ENCODE assay signal across 12 cellular contexts in genomic region chr9:113957778-113958430, GRCh38.
DNase-seq lines count a peak whose midpoint lies in the region; ATAC-seq and TF ChIP-seq lines count a peak whose summit lies in the region.
"Had no signal": no experiment of that assay in that cellular context is flagged by ENCODE, and none has a peak within 500 bp of the region (broad histone marks: within the 10 kb centered on the region; RNA-seq: fewer than 3 reads in every experiment).

No MANE protein-coding gene starts in this region.

- peak; percentile 84 for DNase-seq in A172 (ENCODE audit: low spot score)
- peak; percentile 78 for DNase-seq in HPDE6-E6E7 (ENCODE audit: extremely low spot score)
- DNase-seq in chondrocyte (ENCODE audit: low spot score): no peak
- DNase-seq in lung microvascular endothelial cell (ENCODE audit: low read depth in 2 of 2): peak; percentile 23 to 46
- no peak for DNase-seq in activated CD8-positive, alpha-beta memory T cell treated with anti-CD3 and anti-CD28 coated beads, Interleukin-2, amount 10 ng/mL, durations not matched to agents 7 days and 5 days
- DNase-seq: activated naive CD8-positive, alpha-beta T cell treated with anti-CD3 and anti-CD28 coated beads, Interleukin-2, amount 10 ng/mL, durations not matched to agents 7 days and 5 days; C1 segment of cervical spinal cord; left cardiac atrium; NCI-H446 treated with DMSO at 0.1 percent for 48 hours had no signal

- no peaks in the 10 kb centered on the region for H3K9me3 Mint-ChIP-seq in chondrocyte (ENCODE audit: low read depth)
- H3K9me3 Mint-ChIP-seq in activated CD8-positive, alpha-beta memory T cell treated with anti-CD3 and anti-CD28 coated beads, Interleukin-2, amount 10 ng/mL, durations not matched to agents 7 days and 5 days (ENCODE audit: low read depth): no peaks in the 10 kb centered on the region
- H3K9me3 Mint-ChIP-seq: activated naive CD8-positive, alpha-beta T cell treated with anti-CD3 and anti-CD28 coated beads, Interleukin-2, amount 10 ng/mL, durations not matched to agents 7 days and 5 days had no signal

- H3K4me3 Mint-ChIP-seq in chondrocyte (ENCODE audit: unreplicated experiment): no peak overlapping the region
- no peak overlapping the region for H3K4me3 Mint-ChIP-seq in activated CD8-positive, alpha-beta memory T cell treated with anti-CD3 and anti-CD28 coated beads, Interleukin-2, amount 10 ng/mL, durations not matched to agents 7 days and 5 days
- H3K4me3 Mint-ChIP-seq: activated naive CD8-positive, alpha-beta T cell treated with anti-CD3 and anti-CD28 coated beads, Interleukin-2, amount 10 ng/mL, durations not matched to agents 7 days and 5 days had no signal

- ATAC-seq in GM19455 (IDR thresholded peaks at IDR 0.05; ENCODE audit: unreplicated experiment) (no peak), GM19328 (IDR thresholded peaks at IDR 0.05; ENCODE audit: unreplicated experiment) (no peak), GM18520 (IDR thresholded peaks at IDR 0.05; ENCODE audit: unreplicated experiment) (no peak)
- ATAC-seq in activated CD8-positive, alpha-beta memory T cell treated with anti-CD3 and anti-CD28 coated beads, Interleukin-2, amount 10 ng/mL, durations not matched to agents 7 days and 5 days: no peak

- CTCF ChIA-PET in activated CD8-positive, alpha-beta memory T cell treated with anti-CD3 and anti-CD28 coated beads, Interleukin-2, amount 10 ng/mL, durations not matched to agents 7 days and 5 days (lab: Charles Lee): no interaction called here

- peak overlapping the region; percentile 90 for H3K27ac Mint-ChIP-seq in chondrocyte (ENCODE audit: unreplicated experiment)
- no peak overlapping the region for H3K27ac Mint-ChIP-seq in activated CD8-positive, alpha-beta memory T cell treated with anti-CD3 and anti-CD28 coated beads, Interleukin-2, amount 10 ng/mL, durations not matched to agents 7 days and 5 days
- H3K27ac Mint-ChIP-seq: activated naive CD8-positive, alpha-beta T cell treated with anti-CD3 and anti-CD28 coated beads, Interleukin-2, amount 10 ng/mL, durations not matched to agents 7 days and 5 days had no signal

- peaks cover 3% of the 10 kb centered on the region for H3K36me3 Mint-ChIP-seq in chondrocyte (ENCODE audit: low read depth)
- no peaks in the 10 kb centered on the region for H3K36me3 Mint-ChIP-seq in activated CD8-positive, alpha-beta memory T cell treated with anti-CD3 and anti-CD28 coated beads, Interleukin-2, amount 10 ng/mL, durations not matched to agents 7 days and 5 days
- H3K36me3 Mint-ChIP-seq: activated naive CD8-positive, alpha-beta T cell treated with anti-CD3 and anti-CD28 coated beads, Interleukin-2, amount 10 ng/mL, durations not matched to agents 7 days and 5 days had no signal

- no peak for TF ChIP-seq CTCF in chondrocyte (IDR thresholded peaks at IDR 0.05)

- H3K27me3 Mint-ChIP-seq in chondrocyte (ENCODE audit: low read depth): no peaks in the 10 kb centered on the region
- no peaks in the 10 kb centered on the region for H3K27me3 Mint-ChIP-seq in activated CD8-positive, alpha-beta memory T cell treated with anti-CD3 and anti-CD28 coated beads, Interleukin-2, amount 10 ng/mL, durations not matched to agents 7 days and 5 days
- H3K27me3 Mint-ChIP-seq: activated naive CD8-positive, alpha-beta T cell treated with anti-CD3 and anti-CD28 coated beads, Interleukin-2, amount 10 ng/mL, durations not matched to agents 7 days and 5 days had no signal

- H3K4me1 Mint-ChIP-seq in chondrocyte (ENCODE audit: low read depth): peaks cover 56% of the 10 kb centered on the region
- H3K4me1 Mint-ChIP-seq in activated CD8-positive, alpha-beta memory T cell treated with anti-CD3 and anti-CD28 coated beads, Interleukin-2, amount 10 ng/mL, durations not matched to agents 7 days and 5 days: no peaks in the 10 kb centered on the region
- H3K4me1 Mint-ChIP-seq: activated naive CD8-positive, alpha-beta T cell treated with anti-CD3 and anti-CD28 coated beads, Interleukin-2, amount 10 ng/mL, durations not matched to agents 7 days and 5 days had no signal

Comparison
In these comparisons a context has a peak if more than half of its experiments do, and no peak if none do; other contexts are left out.
1. DNase-seq: peak in A172 (single experiment), HPDE6-E6E7 (single experiment) and lung microvascular endothelial cell (2 of 2); none in chondrocyte (single experiment) and activated CD8-positive, alpha-beta memory T cell treated with anti-CD3 and anti-CD28 coated beads, Interleukin-2, amount 10 ng/mL, durations not matched to agents 7 days and 5 days (single experiment).